ENCODE assay signal across 8 cellular contexts in the genomic region with DNA sequence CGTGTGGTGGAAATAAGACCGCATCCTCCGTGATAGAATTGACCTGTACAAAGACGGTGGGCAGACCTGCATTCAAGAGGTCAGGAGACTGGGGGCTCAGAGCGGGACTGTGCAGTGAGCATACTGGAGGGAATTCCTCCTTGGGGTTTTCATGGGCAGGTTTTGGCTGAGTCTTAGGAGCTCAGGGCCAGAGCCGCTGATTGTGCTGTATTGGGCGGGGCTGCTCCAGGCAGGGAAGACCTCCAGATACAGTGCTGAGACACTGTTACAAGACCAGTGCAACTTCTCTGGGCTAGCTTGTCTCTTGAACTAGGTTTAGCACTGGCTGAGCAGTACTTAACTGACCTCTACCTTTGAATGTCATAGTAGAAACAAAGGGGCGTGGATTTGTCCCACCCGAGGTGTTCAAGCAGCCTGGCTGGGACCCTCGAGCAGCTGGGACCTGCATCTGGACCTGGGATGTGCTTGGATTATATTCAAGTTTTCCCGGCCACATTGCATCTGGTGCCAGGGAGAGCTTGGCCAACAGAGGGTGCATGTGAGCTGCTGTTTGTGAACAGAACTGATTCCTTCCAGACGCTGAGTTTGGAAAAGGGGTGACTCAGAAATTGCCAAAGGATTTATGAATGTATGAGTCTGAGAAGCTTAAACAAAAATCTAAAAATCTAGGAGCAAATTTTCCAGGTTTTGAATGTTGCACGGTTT. TPM values are rescaled to one million over a fixed set of nuclear protein-coding genes. Genes with fewer than 3 reads are reported as not detected.
DNase-seq lines count a peak whose midpoint lies in the region; ATAC-seq and TF ChIP-seq lines count a peak whose summit lies in the region.

No MANE protein-coding gene starts in this region.

- no peak overlapping the region for H3K27ac ChIP-seq in CD8-positive, alpha-beta memory T cell (ENCODE audit: low read depth, low read length)
- H3K27ac ChIP-seq in left ventricle myocardium inferior (replicated peaks), result no peak overlapping the region

- no peak for ATAC-seq in GM18520 (IDR thresholded peaks at IDR 0.05; ENCODE audit: unreplicated experiment)
- no peak for ATAC-seq in HG03457 (IDR thresholded peaks at IDR 0.05; ENCODE audit: unreplicated experiment)

- H3K36me3 ChIP-seq in CD8-positive, alpha-beta memory T cell (ENCODE audit: insufficient read depth, low read length), result peaks cover 75% of the 10 kb centered on the region
- peaks cover 84% of the 10 kb centered on the region for H3K36me3 ChIP-seq in adipocyte (ENCODE audit: control insufficient read depth, insufficient read depth, low read length, severe bottlenecking)
- peaks cover 97% of the 10 kb centered on the region for H3K36me3 ChIP-seq in left ventricle myocardium inferior

- H3K9ac ChIP-seq in adipocyte (ENCODE audit: low read length), result peak overlapping the region; percentile 40

- no peak for DNase-seq in CD8-positive, alpha-beta memory T cell
- DNase-seq in HS-27A (ENCODE audit: low read depth) (peak; percentile 23), adipocyte (ENCODE audit: low read depth) (peak; percentile 95), left ventricle myocardium inferior (peak; percentile 51), retina (peak; percentile 40), NCI-H146 (lab: John Stamatoyannopoulos, UW) (no peak)

- peak; percentile 70 for TF ChIP-seq CTCF in left ventricle myocardium inferior (IDR thresholded peaks at IDR 0.05; ENCODE audit: borderline replicate concordance)

- CTCF ChIA-PET in CD8-positive, alpha-beta memory T cell (lab: Charles Lee), result interaction anchor here (1.6 kb wide), 1 partner anchor 298 kb away, joined by 4 read pairs; the partner anchor contains the start of gene MRPL18

- H3K4me3 ChIP-seq in CD8-positive, alpha-beta memory T cell (ENCODE audit: low read length), result no peak overlapping the region
- H3K4me3 ChIP-seq in adipocyte (ENCODE audit: low read length) (no peak overlapping the region), left ventricle myocardium inferior (no peak overlapping the region)

- no peaks in the 10 kb centered on the region for H3K27me3 Mint-ChIP-seq in CD8-positive, alpha-beta memory T cell

- no peaks in the 10 kb centered on the region for H3K4me1 ChIP-seq in CD8-positive, alpha-beta memory T cell (ENCODE audit: insufficient read depth, low read length)
- H3K4me1 ChIP-seq in adipocyte (ENCODE audit: control insufficient read depth, insufficient read depth, low read length) (peaks cover 8% of the 10 kb centered on the region), left ventricle myocardium inferior (peaks cover 8% of the 10 kb centered on the region)

- H3K27me3 ChIP-seq in CD8-positive, alpha-beta memory T cell (ENCODE audit: insufficient read depth, low read length, poor library complexity, severe bottlenecking), result no peaks in the 10 kb centered on the region
- H3K27me3 ChIP-seq in adipocyte (replicated peaks; ENCODE audit: control insufficient read depth, insufficient read depth, low read length) (no peaks in the 10 kb centered on the region), left ventricle myocardium inferior (ENCODE audit: low read depth) (no peaks in the 10 kb centered on the region)

- peaks cover 6 to 14% (median 12%) of the 10 kb centered on the region in 3 donors for H3K4me1 Mint-ChIP-seq in CD8-positive, alpha-beta memory T cell

- intact Hi-C loops in left ventricle myocardium inferior (cut with micrococcal nuclease), result no loop called here

- H3K4me3 Mint-ChIP-seq in CD8-positive, alpha-beta memory T cell, result no peak overlapping the region

- no peaks in the 10 kb centered on the region for H3K9me3 ChIP-seq in CD8-positive, alpha-beta memory T cell (ENCODE audit: low read length)
- H3K9me3 ChIP-seq in adipocyte (ENCODE audit: control insufficient read depth, low read length), result no peaks in the 10 kb centered on the region
- no peaks in the 10 kb centered on the region for H3K9me3 ChIP-seq in left ventricle myocardium inferior (replicated peaks)

- H3K36me3 Mint-ChIP-seq in CD8-positive, alpha-beta memory T cell, result peaks cover 0 to 90% (median 36%) of the 10 kb centered on the region in 3 donors

- POLR2A ChIA-PET in CD8-positive, alpha-beta memory T cell (lab: Charles Lee), result no interaction called here

- no peaks in the 10 kb centered on the region for H3K9me3 Mint-ChIP-seq in CD8-positive, alpha-beta memory T cell

- H3K27ac Mint-ChIP-seq in CD8-positive, alpha-beta memory T cell, result peak overlapping the region in 5 of 8 donors; percentile 54 to 81 (median 64)

RNA-seq across cellular contexts. Expression of gene SLC22A1, which starts 33.4 kb away (rescaled TPM):
- total RNA-seq in CD8-positive, alpha-beta memory T cell, result under 1 TPM; 0.22 to 0.49 TPM
- 0.13 TPM for polyA plus RNA-seq in CD8-positive, alpha-beta memory T cell
- 0.27 TPM for total RNA-seq in left ventricle myocardium inferior

Comparison
In these comparisons a context has a peak if more than half of its experiments do, and no peak if none do; other contexts are left out.
1. DNase-seq: peak in HS-27A (single experiment), adipocyte (single experiment), left ventricle myocardium inferior (single experiment) and retina (single experiment); none in CD8-positive, alpha-beta memory T cell (0 of 5) and NCI-H146 (single experiment).